ENCODE assay signal across 8 cellular contexts in genomic region chr11:123103326-123103980, GRCh38. TPM values are rescaled to one million over a fixed set of nuclear protein-coding genes. Genes with fewer than 3 reads are reported as not detected.
DNase-seq lines count a peak whose midpoint lies in the region; ATAC-seq, FAIRE-seq and TF ChIP-seq lines count a peak whose summit lies in the region.

No MANE protein-coding gene starts in this region.

- 2% methylated on average over 5 of the region's 8 CpGs for WGBS in K562 (ENCODE audit: insufficient coverage, low coverage, missing lambda C conversion rate)

- peak; percentile 11 for DNase-seq in NCI-H510A treated with DMSO at 0.1 percent for 48 hours (lab: John Stamatoyannopoulos, UW)
- DNase-seq in NCI-H510A (lab: John Stamatoyannopoulos, UW) = no peak
- DNase-seq in LNCaP clone FGC (ENCODE audit: low read depth) = no peak
- DNase-seq in RCC 7860 (ENCODE audit: low spot score) = peak; percentile 21
- peak; percentile 29 to 47 (median 33) for DNase-seq in K562 (ENCODE audit: extremely low read depth in 1 of 4, low spot score in 3 of 4)
- peak; percentile 22 to 76 for DNase-seq in hippocampal formation (lab: John Stamatoyannopoulos, UW)
- DNase-seq in gastrocnemius medialis = peak; percentile 33 to 48

- no peaks in the 10 kb centered on the region for H3K9me1 ChIP-seq in K562 (ENCODE audit: control insufficient read depth, insufficient read depth, low read length)

- peak; percentile 23 to 57; a peak in 2 of 4 replicates for TF ChIP-seq RAD21 in K562 (CRISPR knock-in tag; conservative IDR thresholded peaks at IDR 0.05 in 1 of 2, IDR thresholded peaks at IDR 0.05 in 1 of 2)

- FAIRE-seq in RCC 7860 (lab: Jason Lieb, UNC) = no peak
- FAIRE-seq in K562 (lab: Jason Lieb, UNC) = peak; percentile 86

- H2AFZ ChIP-seq in K562 (ENCODE audit: low read depth, low read length) = no peak overlapping the region

- H3K4me3 ChIP-seq in LNCaP clone FGC (ENCODE audit: low read depth, low read length) (no peak overlapping the region), K562 (no peak overlapping the region), gastrocnemius medialis (no peak overlapping the region)

- TF ChIP-seq CTCF in LNCaP clone FGC (IDR thresholded peaks at IDR 0.05; ENCODE audit: control insufficient read depth, extremely low read depth, insufficient read depth) = peak; percentile 72
- peak; percentile 47 to 65 (median 61) for TF ChIP-seq CTCF in K562 (IDR thresholded peaks at IDR 0.05 in 2 of 3, conservative IDR thresholded peaks at IDR 0.05 in 1 of 3; ENCODE audit: insufficient read depth in 2 of 3, low read depth in 1 of 3, low read length in 3 of 3)
- peak in 4 of 5 experiments; percentile 42 to 68 (median 51) for TF ChIP-seq CTCF in gastrocnemius medialis (IDR thresholded peaks at IDR 0.05 in 4 of 5, conservative IDR thresholded peaks at IDR 0.05 in 1 of 5)

- H3K27me3 ChIP-seq in K562 (ENCODE audit: control insufficient read depth in 2 of 2, insufficient read depth in 2 of 2, low read length in 2 of 2) = peaks cover 30 to 55% of the 10 kb centered on the region in 2 experiments
- no peaks in the 10 kb centered on the region for H3K27me3 ChIP-seq in gastrocnemius medialis

- H3K9ac ChIP-seq in K562 (ENCODE audit: insufficient read depth in 1 of 2, low read depth in 2 of 2, low read length in 2 of 2) = no peak overlapping the region

- POLR2A ChIA-PET in K562 (lab: Yijun Ruan, JAX) = interaction anchor here (1.1 to 1.5 kb wide), 3 partner anchors 12 to 79 kb away, joined by 3 to 6 read pairs (median 4); no protein-coding TSS in a partner anchor

- no peaks in the 10 kb centered on the region for H4K20me1 ChIP-seq in K562 (replicated peaks; ENCODE audit: control insufficient read depth, insufficient read depth, low read length)

- TF ChIP-seq POLR2A in K562 (conservative IDR thresholded peaks at IDR 0.05) (no peak), gastrocnemius medialis (IDR thresholded peaks at IDR 0.05) (no peak)

- no peak for TF ChIP-seq EP300 in K562 (IDR thresholded peaks at IDR 0.05; ENCODE audit: low read length)

- H3K9me3 ChIP-seq in K562 (replicated peaks; ENCODE audit: control insufficient read depth, insufficient read depth, low read depth, low read length) = no peaks in the 10 kb centered on the region
- H3K9me3 ChIP-seq in gastrocnemius medialis = no peaks in the 10 kb centered on the region

- no peaks in the 10 kb centered on the region for H3K79me2 ChIP-seq in K562 (ENCODE audit: control insufficient read depth, insufficient read depth, low read length)

- H3K4me1 ChIP-seq in K562 (replicated peaks in 1 of 2; ENCODE audit: control insufficient read depth in 2 of 2, insufficient read depth in 2 of 2, low read length in 2 of 2) = no peaks in the 10 kb centered on the region; a peak in 1 of 5 replicates
- H3K4me1 ChIP-seq in gastrocnemius medialis = peaks cover 14 to 16% of the 10 kb centered on the region in 2 donors

- CTCF ChIA-PET in K562 (lab: Yijun Ruan, JAX; ENCODE audit: low intra/inter-chr PET ratio) = interaction anchor here (1.2 to 2.0 kb wide), 2 partner anchors 49 to 144 kb away, joined by 4 to 9 read pairs; no protein-coding TSS in a partner anchor

- in situ Hi-C loops in K562 (cut with MboI) = loop anchor here (25.0 kb wide), 1 partner anchor 384 kb away; no protein-coding TSS in a partner anchor
- in situ Hi-C loops in gastrocnemius medialis (cut with MboI; ENCODE audit: low sequenced_read_pairs in 4 of 4) = no loop called here

- intact Hi-C loops in K562 (cut with micrococcal nuclease) = no loop called here
- intact Hi-C loops in gastrocnemius medialis (cut with DNase I; ENCODE audit: low total_unique reads) = loop anchor here (2.0 kb wide), 1 partner anchor 143 kb away; no protein-coding TSS in a partner anchor

- no peak overlapping the region for H3K27ac ChIP-seq in K562 (ENCODE audit: extremely low read depth, low read depth, low read length)
- H3K27ac ChIP-seq in gastrocnemius medialis = peak overlapping the region in 2 of 4 donors; percentile 34 to 48

- ATAC-seq in K562 (peak; percentile 79), gastrocnemius medialis (peak; percentile 64 to 65), GM18858 (IDR thresholded peaks at IDR 0.05; ENCODE audit: unreplicated experiment) (no peak)

- BruUV-seq in K562 (replicated peaks; lab: Mats Ljungman, UMichigan) = no TSS peak

- H3K36me3 ChIP-seq in K562 (ENCODE audit: control insufficient read depth, insufficient read depth, low read length) (no peaks in the 10 kb centered on the region), gastrocnemius medialis (no peaks in the 10 kb centered on the region)

- H3K4me2 ChIP-seq in K562 (ENCODE audit: insufficient read depth, low read length) = no peak overlapping the region

TF ChIP-seq in K562, 482 proteins besides CTCF, POLR2A, EP300 and RAD21 (continues in another document):
- no peak for TF ChIP-seq ZBTB5 (IDR thresholded peaks at IDR 0.05)
- no peak for TF ChIP-seq ATF6 (CRISPR knock-in tag; IDR thresholded peaks at IDR 0.05)
- no peak for TF ChIP-seq SMARCA4 (IDR thresholded peaks at IDR 0.05)
- TF ChIP-seq NFIC (IDR thresholded peaks at IDR 0.05) = peak; percentile 30; the same call in 1 of the 2 replicates
- 0 out of 2 replicates have a peak, but pooled peaks have one; percentile 37 for TF ChIP-seq SMC3 (conservative IDR thresholded peaks at IDR 0.05; ENCODE audit: insufficient read depth, low read depth, low read length)
- TF ChIP-seq, protein P1, sequence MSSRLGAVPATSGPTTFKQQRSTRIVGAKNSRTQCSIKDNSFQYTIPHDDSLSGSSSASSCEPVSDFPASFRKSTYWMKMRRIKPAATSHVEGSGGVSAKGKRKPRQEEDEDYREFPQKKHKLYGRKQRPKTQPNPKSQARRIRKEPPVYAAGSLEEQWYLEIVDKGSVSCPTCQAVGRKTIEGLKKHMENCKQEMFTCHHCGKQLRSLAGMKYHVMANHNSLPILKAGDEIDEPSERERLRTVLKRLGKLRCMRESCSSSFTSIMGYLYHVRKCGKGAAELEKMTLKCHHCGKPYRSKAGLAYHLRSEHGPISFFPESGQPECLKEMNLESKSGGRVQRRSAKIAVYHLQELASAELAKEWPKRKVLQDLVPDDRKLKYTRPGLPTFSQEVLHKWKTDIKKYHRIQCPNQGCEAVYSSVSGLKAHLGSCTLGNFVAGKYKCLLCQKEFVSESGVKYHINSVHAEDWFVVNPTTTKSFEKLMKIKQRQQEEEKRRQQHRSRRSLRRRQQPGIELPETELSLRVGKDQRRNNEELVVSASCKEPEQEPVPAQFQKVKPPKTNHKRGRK (tag; IDR thresholded peaks at IDR 0.05) = peak; percentile 72; the same call in 1 of the 2 replicates

RNA-seq across cellular contexts. Expression of gene HSPA8, which starts 41.5 kb away (rescaled TPM):
- 922 and 1,034 TPM in 2 replicates for total RNA-seq in K562 (2011; cell fraction: chromatin; rRNA removed; ENCODE audit: low replicate concordance)
- total RNA-seq in K562 (2011; cell fraction: nucleolus; rRNA removed) = 638 and 697 TPM in 2 replicates
- total RNA-seq in K562 (2011; cell fraction: nucleoplasm; rRNA removed) = 726 and 788 TPM in 2 replicates
- total RNA-seq in K562 (2014; rRNA removed) = 1,997 and 2,012 TPM in 2 replicates
- total RNA-seq in K562 (2014; rRNA removed; fragmentation: Illumina TruSeq; extraction: Trizol) = 3,028 and 3,355 TPM in 2 replicates
- 3,824 and 3,966 TPM in 2 replicates for total RNA-seq in K562 (2015; rRNA removed; fragmentation: Illumina TruSeq; extraction: Trizol)
- 1,725 and 2,194 TPM in 2 replicates for total RNA-seq in K562 (2021)
- 2,026 and 3,646 TPM in 2 replicates for polyA plus RNA-seq in K562 (2011; rRNA removed)
- 1,629 and 2,064 TPM in 2 replicates for polyA plus RNA-seq in K562 (2011; cell fraction: cytosol; rRNA removed)
- polyA plus RNA-seq in K562 (2011; cell fraction: nucleus; rRNA removed) = 1,239 and 1,514 TPM in 2 replicates
- polyA plus RNA-seq in K562 (2012) = 1,190 and 3,517 TPM in 2 replicates
- polyA plus RNA-seq in K562 (2014; fragmentation: Illumina TruSeq; extraction: Trizol) = 2,832 and 3,374 TPM in 2 replicates
- polyA plus RNA-seq in K562 (2014; fragmentation: Nextera tagmentation; extraction: Ambion mirVana) = 1,000 to 10,000 TPM; 1,250 to 2,773 TPM
- polyA plus RNA-seq in K562 (2014; rRNA removed) = 1,654 and 2,779 TPM in 2 replicates
- polyA minus RNA-seq in K562 (2011; rRNA and poly(A)+ RNA removed) = 4,618 and 6,754 TPM in 2 replicates
- polyA minus RNA-seq in K562 (2011; cell fraction: cytosol; rRNA and poly(A)+ RNA removed) = 801 and 1,496 TPM in 2 replicates
- polyA minus RNA-seq in K562 (2011; cell fraction: nucleus; rRNA and poly(A)+ RNA removed) = 597 and 894 TPM in 2 replicates
- total RNA-seq in gastrocnemius medialis = 1,000 to 10,000 TPM; 1,017 to 1,596 (median 1,399) TPM

Comparison
In these comparisons a context has a peak if more than half of its experiments do, and no peak if none do; other contexts are left out.
1. DNase-seq: peak in NCI-H510A treated with DMSO at 0.1 percent for 48 hours (single experiment), RCC 7860 (single experiment), K562 (4 of 4), hippocampal formation (2 of 2) and gastrocnemius medialis (2 of 2); none in NCI-H510A (single experiment) and LNCaP clone FGC (single experiment).
2. Peak in every context shown above with its lines, with median percentiles within 50 percentile points of each other: CTCF ChIP-seq.